9 cellular contexts compared by ENCODE assay signal in the genomic region with DNA sequence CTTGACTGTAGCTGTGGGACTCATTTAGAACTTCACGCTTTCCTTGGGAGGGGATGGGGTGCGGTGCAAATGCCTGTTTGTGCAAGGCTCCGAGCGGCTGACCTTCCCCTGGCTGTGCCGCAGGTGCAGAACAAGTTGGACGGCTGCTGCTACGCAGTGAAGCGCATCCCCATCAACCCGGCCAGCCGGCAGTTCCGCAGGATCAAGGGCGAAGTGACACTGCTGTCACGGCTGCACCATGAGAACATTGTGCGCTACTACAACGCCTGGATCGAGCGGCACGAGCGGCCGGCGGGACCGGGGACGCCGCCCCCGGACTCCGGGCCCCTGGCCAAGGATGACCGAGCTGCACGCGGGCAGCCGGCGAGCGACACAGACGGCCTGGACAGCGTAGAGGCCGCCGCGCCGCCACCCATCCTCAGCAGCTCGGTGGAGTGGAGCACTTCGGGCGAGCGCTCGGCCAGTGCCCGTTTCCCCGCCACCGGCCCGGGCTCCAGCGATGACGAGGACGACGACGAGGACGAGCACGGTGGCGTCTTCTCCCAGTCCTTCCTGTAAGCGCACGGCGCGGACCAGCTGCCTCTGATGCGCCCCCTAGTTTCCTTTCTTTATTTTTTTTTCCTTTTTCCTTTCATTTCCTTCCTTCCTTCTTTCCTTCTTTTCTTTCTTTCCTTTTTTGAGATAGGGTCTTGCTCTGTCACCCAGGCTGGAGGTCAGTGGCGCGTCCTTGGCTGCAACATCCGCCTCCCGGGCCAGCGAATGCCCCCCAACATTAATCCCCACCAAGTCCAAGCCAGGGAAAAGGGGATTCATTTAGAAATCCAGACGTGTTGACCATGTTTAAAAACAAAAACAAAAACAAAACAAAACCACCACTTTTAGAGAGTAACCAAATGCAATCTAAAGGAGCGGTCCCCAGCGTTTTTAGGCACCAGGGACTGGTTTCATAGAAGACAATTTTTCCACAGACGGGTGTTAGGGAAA. TPM values are rescaled to one million over a fixed set of nuclear protein-coding genes. Genes with fewer than 3 reads are reported as not detected.
DNase-seq lines count a peak whose midpoint lies in the region; ATAC-seq and TF ChIP-seq lines count a peak whose summit lies in the region.
"Had no signal": no experiment of that assay in that cellular context is flagged by ENCODE, and none has a peak within 500 bp of the region (broad histone marks: within the 10 kb centered on the region; RNA-seq: fewer than 3 reads in every experiment).

No MANE protein-coding gene starts in this region.

- no peaks in the 10 kb centered on the region for H3K27me3 Mint-ChIP-seq in immature natural killer cell (ENCODE audit: low read depth in 3 of 3)
- peaks cover 0 to 2% (median 0%) of the 10 kb centered on the region in 3 donors for H3K27me3 Mint-ChIP-seq in CD14-positive monocyte (ENCODE audit: low read depth in 3 of 3)
- H3K27me3 Mint-ChIP-seq: IgD-negative memory B cell had no signal

- H3K27me3 ChIP-seq in skeletal muscle satellite cell (ENCODE audit: control insufficient read depth, insufficient read depth, low read length): no peaks in the 10 kb centered on the region

- H3K9me3 Mint-ChIP-seq in immature natural killer cell (peaks cover 0 to 1% (median 0%) of the 10 kb centered on the region in 6 donors), CD14-positive monocyte (no peaks in the 10 kb centered on the region)
- H3K9me3 Mint-ChIP-seq: IgD-negative memory B cell had no signal

- H3K36me3 Mint-ChIP-seq in immature natural killer cell (peaks cover 7 to 53% (median 31%) of the 10 kb centered on the region in 3 donors), CD14-positive monocyte (peaks cover 60 to 69% of the 10 kb centered on the region in 2 donors)

- TF ChIP-seq CTCF in CD14-positive monocyte (IDR thresholded peaks at IDR 0.05): no peak

- H3K4me1 ChIP-seq in skeletal muscle satellite cell (ENCODE audit: control insufficient read depth, insufficient read depth, low read length): peaks cover 11% of the 10 kb centered on the region

- H3K27ac Mint-ChIP-seq in immature natural killer cell: peak overlapping the region in 2 of 6 donors; percentile 84 to 85
- peak overlapping the region in 1 of 7 donors; percentile 73 for H3K27ac Mint-ChIP-seq in CD14-positive monocyte
- H3K27ac Mint-ChIP-seq: IgD-negative memory B cell had no signal

- no peak for TF ChIP-seq POLR2A in GM18505 (IDR thresholded peaks at IDR 0.05; ENCODE audit: borderline replicate concordance, extremely low read depth, insufficient read depth, insufficient read length)

- intact Hi-C loops in CD14-positive monocyte (cut with micrococcal nuclease): no loop called here

- H3K4me3 Mint-ChIP-seq in immature natural killer cell (peak overlapping the region in 4 of 5 donors; percentile 23 to 79 (median 36)), CD14-positive monocyte (peak overlapping the region in 1 of 2 donors; percentile 53)

- H3K4me3 ChIP-seq in skeletal muscle satellite cell (ENCODE audit: low read length): peak overlapping the region; percentile 71

- H3K36me3 ChIP-seq in skeletal muscle satellite cell (ENCODE audit: insufficient read depth, low read length): peaks cover 70% of the 10 kb centered on the region

- no peak for ATAC-seq in GM18505 (IDR thresholded peaks at IDR 0.05; ENCODE audit: unreplicated experiment)

- DNase-seq in GM03348 (ENCODE audit: low spot score) (peak; percentile 86), NCI-H748 (lab: John Stamatoyannopoulos, UW; ENCODE audit: unreplicated experiment) (peak; percentile 80), cerebellum (ENCODE audit: low spot score) (peak; percentile 86), immature natural killer cell (peak in 1 of 3 donors; percentile 5), CD14-positive monocyte (ENCODE audit: low spot score) (no peak)
- no peak for DNase-seq in effector CD8-positive, alpha-beta T cell (lab: John Stamatoyannopoulos, UW)

- peak overlapping the region; percentile 64 for H3K9ac ChIP-seq in skeletal muscle satellite cell (ENCODE audit: low read depth, low read length)

- H3K9me3 ChIP-seq in skeletal muscle satellite cell (replicated peaks; ENCODE audit: low read length): no peaks in the 10 kb centered on the region

- H3K4me2 ChIP-seq in skeletal muscle satellite cell (ENCODE audit: low read length): peak overlapping the region; percentile 83

- H3K4me1 Mint-ChIP-seq in immature natural killer cell (no peaks in the 10 kb centered on the region), CD14-positive monocyte (no peaks in the 10 kb centered on the region)

RNA-seq across cellular contexts. Expression of a gene that starts 42.7 kb away (rescaled TPM):
- 29.5 TPM for total RNA-seq in cerebellum
- polyA plus RNA-seq in immature natural killer cell (10 to 100 TPM; 14.9 to 18.5 (median 15.4) TPM), CD14-positive monocyte (10 to 100 TPM; 16.1 to 19.8 TPM)
- total RNA-seq in skeletal muscle satellite cell (2012; rRNA removed): 53.5 and 61.6 TPM in 2 replicates

RNA-seq across cellular contexts. Expression of a gene that starts 56.5 kb away (rescaled TPM):
- total RNA-seq in cerebellum: 12.6 TPM
- polyA plus RNA-seq in immature natural killer cell (under 1 TPM in 1 of 3 donors, not detected in 2; 0.07 TPM), CD14-positive monocyte (under 1 TPM in 1 of 2 donors, not detected in 1; 0.18 TPM)
- total RNA-seq in skeletal muscle satellite cell (2012; rRNA removed): 54.2 TPM in 2 replicates

Comparison
In these comparisons a context has a peak if more than half of its experiments do, and no peak if none do; other contexts are left out.
1. DNase-seq: peak in GM03348 (single experiment), NCI-H748 (single experiment) and cerebellum (single experiment); none in CD14-positive monocyte (single experiment) and effector CD8-positive, alpha-beta T cell (single experiment).